Comparison of ENCODE assay signal across 19 cellular contexts in the genomic region with DNA sequence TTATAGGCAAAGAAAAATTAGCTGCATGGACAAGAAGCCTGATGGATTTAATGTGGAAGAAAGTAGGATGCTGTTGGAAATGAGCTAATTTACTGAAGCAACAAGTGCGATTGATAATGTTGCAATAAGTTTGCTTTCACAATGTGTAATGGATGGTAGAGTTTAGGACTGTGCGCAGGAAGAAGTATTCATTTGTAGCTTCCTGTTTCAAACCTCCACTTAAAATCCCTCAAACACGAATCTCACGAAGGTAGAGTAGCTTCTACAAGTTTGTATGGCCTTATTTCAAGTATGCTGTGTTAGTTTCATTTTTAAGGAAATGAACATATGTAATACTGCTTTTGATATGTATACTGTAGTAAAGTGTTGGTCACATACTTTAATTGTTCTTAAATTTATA. TPM values are rescaled to one million over a fixed set of nuclear protein-coding genes. Genes with fewer than 3 reads are reported as not detected.
DNase-seq lines count a peak whose midpoint lies in the region; ATAC-seq and TF ChIP-seq lines count a peak whose summit lies in the region.
"Had no signal": no experiment of that assay in that cellular context is flagged by ENCODE, and none has a peak within 500 bp of the region (broad histone marks: within the 10 kb centered on the region; RNA-seq: fewer than 3 reads in every experiment).

No MANE protein-coding gene starts in this region.

- H3K4me1 Mint-ChIP-seq in natural killer cell treated with Interleukin-12 subunit alpha and Interleukin-12 subunit beta and Interleukin-15 and Interleukin-18, amount 100 ng/mL, for 72 hours (ENCODE audit: low read depth in 2 of 2) = peaks cover 3 to 12% of the 10 kb centered on the region in 2 donors
- H3K4me1 Mint-ChIP-seq in natural killer cell = no peaks in the 10 kb centered on the region
- H3K4me1 Mint-ChIP-seq in stimulated activated memory B cell treated with anti-CD40 and anti-IgM and Interleukin-4, amounts not matched to agents 10 μg/mL and 1 μg/mL and 100 μg/mL, for 72 hours = peaks cover 10% of the 10 kb centered on the region
- no peaks in the 10 kb centered on the region for H3K4me1 Mint-ChIP-seq in nephron progenitor cell

- H3K4me3 ChIP-seq in right cardiac atrium (ENCODE audit: low read length) = no peak overlapping the region

- intact Hi-C loops in natural killer cell (cut with micrococcal nuclease) = no loop called here
- intact Hi-C loops in right cardiac atrium (cut with DNase I) = no loop called here

- H3K27ac Mint-ChIP-seq in natural killer cell treated with Interleukin-12 subunit alpha and Interleukin-12 subunit beta and Interleukin-15 and Interleukin-18, amount 100 ng/mL, for 72 hours = peak overlapping the region in 1 of 2 donors; percentile 40
- H3K27ac Mint-ChIP-seq in natural killer cell (no peak overlapping the region), nephron progenitor cell (no peak overlapping the region)
- H3K27ac Mint-ChIP-seq in stimulated activated memory B cell treated with anti-CD40 and anti-IgM and Interleukin-4, amounts not matched to agents 10 μg/mL and 1 μg/mL and 100 μg/mL, for 72 hours = no peak overlapping the region
- H3K27ac Mint-ChIP-seq: activated naive CD4-positive, alpha-beta T cell treated with anti-CD3 and anti-CD28 coated beads, Interleukin-2, amount 10 ng/mL, durations not matched to agents 7 days and 5 days; IgD-negative memory B cell; progenitor cell of endocrine pancreas had no signal

- no peaks in the 10 kb centered on the region for H3K27me3 ChIP-seq in right cardiac atrium (ENCODE audit: control insufficient read depth, insufficient read depth)

- no peaks in the 10 kb centered on the region for H3K36me3 Mint-ChIP-seq in natural killer cell treated with Interleukin-12 subunit alpha and Interleukin-12 subunit beta and Interleukin-15 and Interleukin-18, amount 100 ng/mL, for 72 hours
- H3K36me3 Mint-ChIP-seq in natural killer cell (no peaks in the 10 kb centered on the region), nephron progenitor cell (ENCODE audit: low read depth) (no peaks in the 10 kb centered on the region)
- no peaks in the 10 kb centered on the region for H3K36me3 Mint-ChIP-seq in stimulated activated memory B cell treated with anti-CD40 and anti-IgM and Interleukin-4, amounts not matched to agents 10 μg/mL and 1 μg/mL and 100 μg/mL, for 72 hours
- H3K36me3 Mint-ChIP-seq: activated naive CD4-positive, alpha-beta T cell treated with anti-CD3 and anti-CD28 coated beads, Interleukin-2, amount 10 ng/mL, durations not matched to agents 7 days and 5 days had no signal

- ATAC-seq in natural killer cell treated with Interleukin-12 subunit alpha and Interleukin-12 subunit beta and Interleukin-15 and Interleukin-18, amount 100 ng/mL, for 72 hours = peak; percentile 89 to 93
- ATAC-seq in natural killer cell (no peak), HG02798 (IDR thresholded peaks at IDR 0.05; ENCODE audit: poor library complexity, unreplicated experiment) (peak; percentile 39), HG03571 (IDR thresholded peaks at IDR 0.05; ENCODE audit: unreplicated experiment) (peak; percentile 76), right cardiac atrium (no peak)
- peak; percentile 61 for ATAC-seq in stimulated activated memory B cell treated with anti-CD40 and anti-IgM and Interleukin-4, amounts not matched to agents 10 μg/mL and 1 μg/mL and 100 μg/mL, for 72 hours

- no peak overlapping the region for H3K27ac ChIP-seq in right cardiac atrium (ENCODE audit: low read length)

- WGBS in right cardiac atrium = 72% methylated on average over 4 of the region's 4 CpGs

- H3K9me3 Mint-ChIP-seq in natural killer cell treated with Interleukin-12 subunit alpha and Interleukin-12 subunit beta and Interleukin-15 and Interleukin-18, amount 100 ng/mL, for 72 hours = no peaks in the 10 kb centered on the region
- H3K9me3 Mint-ChIP-seq in natural killer cell (peaks cover 0 to 2% of the 10 kb centered on the region in 2 donors), nephron progenitor cell (no peaks in the 10 kb centered on the region)
- no peaks in the 10 kb centered on the region for H3K9me3 Mint-ChIP-seq in stimulated activated memory B cell treated with anti-CD40 and anti-IgM and Interleukin-4, amounts not matched to agents 10 μg/mL and 1 μg/mL and 100 μg/mL, for 72 hours
- H3K9me3 Mint-ChIP-seq: activated naive CD4-positive, alpha-beta T cell treated with anti-CD3 and anti-CD28 coated beads, Interleukin-2, amount 10 ng/mL, durations not matched to agents 7 days and 5 days; IgD-negative memory B cell had no signal

- no peaks in the 10 kb centered on the region for H3K9me3 ChIP-seq in right cardiac atrium (ENCODE audit: control insufficient read depth, low read length)

- no peaks in the 10 kb centered on the region for H3K27me3 Mint-ChIP-seq in natural killer cell treated with Interleukin-12 subunit alpha and Interleukin-12 subunit beta and Interleukin-15 and Interleukin-18, amount 100 ng/mL, for 72 hours
- H3K27me3 Mint-ChIP-seq in natural killer cell (ENCODE audit: low read depth in 2 of 2) (no peaks in the 10 kb centered on the region), nephron progenitor cell (ENCODE audit: low read depth, poor library complexity) (no peaks in the 10 kb centered on the region)
- no peaks in the 10 kb centered on the region for H3K27me3 Mint-ChIP-seq in stimulated activated memory B cell treated with anti-CD40 and anti-IgM and Interleukin-4, amounts not matched to agents 10 μg/mL and 1 μg/mL and 100 μg/mL, for 72 hours
- H3K27me3 Mint-ChIP-seq: activated naive CD4-positive, alpha-beta T cell treated with anti-CD3 and anti-CD28 coated beads, Interleukin-2, amount 10 ng/mL, durations not matched to agents 7 days and 5 days; progenitor cell of endocrine pancreas had no signal

- no peak for DNase-seq in natural killer cell treated with Interleukin-12 subunit alpha and Interleukin-12 subunit beta and Interleukin-15 and Interleukin-18, amount 100 ng/mL, for 72 hours (ENCODE audit: low spot score)
- DNase-seq in natural killer cell (no peak), nephron progenitor cell (no peak), LoVo (ENCODE audit: low spot score) (no peak), right cardiac atrium (no peak)
- DNase-seq: ACHN; activated naive CD4-positive, alpha-beta T cell treated with anti-CD3 and anti-CD28 coated beads, Interleukin-2, amount 10 ng/mL, durations not matched to agents 7 days and 5 days; Calu3; NCI-H187; NCI-H748 treated with DMSO at 0.1 percent for 48 hours; Right ventricle myocardium superior; stimulated activated CD4-positive, alpha-beta T cell treated with anti-CD3 and anti-CD28 coated beads, Interleukin-2, amount 100 ng/mL, for 24 hours; T1000 had no signal

- H3K4me3 Mint-ChIP-seq in natural killer cell treated with Interleukin-12 subunit alpha and Interleukin-12 subunit beta and Interleukin-15 and Interleukin-18, amount 100 ng/mL, for 72 hours = no peak overlapping the region
- H3K4me3 Mint-ChIP-seq in natural killer cell = no peak overlapping the region
- H3K4me3 Mint-ChIP-seq in stimulated activated memory B cell treated with anti-CD40 and anti-IgM and Interleukin-4, amounts not matched to agents 10 μg/mL and 1 μg/mL and 100 μg/mL, for 72 hours = no peak overlapping the region
- no peak overlapping the region for H3K4me3 Mint-ChIP-seq in nephron progenitor cell
- H3K4me3 Mint-ChIP-seq: activated naive CD4-positive, alpha-beta T cell treated with anti-CD3 and anti-CD28 coated beads, Interleukin-2, amount 10 ng/mL, durations not matched to agents 7 days and 5 days; IgD-negative memory B cell had no signal

- TF ChIP-seq CTCF in natural killer cell (IDR thresholded peaks at IDR 0.05) = no peak
- no peak for TF ChIP-seq CTCF in nephron progenitor cell (IDR thresholded peaks at IDR 0.05)

- H3K4me1 ChIP-seq in right cardiac atrium (ENCODE audit: control insufficient read depth, insufficient read depth, low read length) = no peaks in the 10 kb centered on the region

RNA-seq across cellular contexts. Expression of gene KCNH8, which starts 42.3 kb away (rescaled TPM):
- total RNA-seq in natural killer cell treated with Interleukin-12 subunit alpha and Interleukin-12 subunit beta and Interleukin-15 and Interleukin-18, amount 100 ng/mL, for 72 hours = not detected
- total RNA-seq in natural killer cell = under 1 TPM in 1 of 3 donors, not detected in 2; 0.10 TPM
- under 1 TPM; 0.11 to 0.31 (median 0.20) TPM for total RNA-seq in right cardiac atrium
- polyA plus RNA-seq in right cardiac atrium = 0.11 TPM
- total RNA-seq: glomerular endothelial cell, Right ventricle myocardium superior had no signal

Comparison
In these comparisons a context has a peak if more than half of its experiments do, and no peak if none do; other contexts are left out.
1. ATAC-seq: peak in natural killer cell treated with Interleukin-12 subunit alpha and Interleukin-12 subunit beta and Interleukin-15 and Interleukin-18, amount 100 ng/mL, for 72 hours (2 of 2), HG02798 (single experiment), HG03571 (single experiment) and stimulated activated memory B cell treated with anti-CD40 and anti-IgM and Interleukin-4, amounts not matched to agents 10 μg/mL and 1 μg/mL and 100 μg/mL, for 72 hours (single experiment); none in natural killer cell (0 of 3) and right cardiac atrium (0 of 2).